8 cellular contexts compared by ENCODE assay signal in genomic region chr1:958823-959729, GRCh38. TPM values are rescaled to one million over a fixed set of nuclear protein-coding genes. Genes with fewer than 3 reads are reported as not detected.
A peak's percentile ranks its signal among the peaks of the same experiment; 100 is the strongest.
DNase-seq lines count a peak whose midpoint lies in the region; ATAC-seq, FAIRE-seq and TF ChIP-seq lines count a peak whose summit lies in the region.

TSS of gene NOC2L (minus strand) at chr1:959256. CDS start at chr1:959240, 16 bp downstream.

- in situ Hi-C loops in SK-MEL-5 (cut with HindIII; ENCODE audit: low pct_unique_long_range_greater_than_20kb, low sequenced_read_pairs) = no loop called here

- no peaks in the 10 kb centered on the region for H3K27me3 ChIP-seq in DND-41 (ENCODE audit: insufficient read depth, low read length, poor library complexity)

- TF ChIP-seq CTCF in DND-41 (IDR thresholded peaks at IDR 0.05; ENCODE audit: borderline replicate concordance, extremely low read depth, low read length, poor library complexity, severe bottlenecking) = no peak

- FAIRE-seq in frontal cortex (lab: Jason Lieb, UNC) = no peak

- peaks cover 43% of the 10 kb centered on the region for H4K20me1 ChIP-seq in DND-41 (ENCODE audit: insufficient read depth, low read length)

- no peaks in the 10 kb centered on the region for H3K9me3 ChIP-seq in DND-41 (ENCODE audit: insufficient read depth, low read length, severe bottlenecking)

- ATAC-seq in DND-41 (ENCODE audit: insufficient read depth, low read depth) (peak; percentile 85), GM21825 (IDR thresholded peaks at IDR 0.05; ENCODE audit: unreplicated experiment) (peak; percentile 60)

- H3K79me2 ChIP-seq in DND-41 (ENCODE audit: insufficient read depth, low read length) = peaks cover 35% of the 10 kb centered on the region

- H3K4me2 ChIP-seq in DND-41 (ENCODE audit: insufficient read depth, low read length) = peak within 1 kb of the TSS; percentile 88

- peaks cover 54% of the 10 kb centered on the region for H3K36me3 ChIP-seq in DND-41 (ENCODE audit: insufficient read depth, low read length)

- H3K4me3 ChIP-seq in DND-41 (ENCODE audit: low read depth in 1 of 2, low read length in 2 of 2) = peak within 1 kb of the TSS; percentile 72 to 88

- peak within 1 kb of the TSS; percentile 68 for H3K9ac ChIP-seq in DND-41 (ENCODE audit: low read depth, low read length)

- peak within 1 kb of the TSS; percentile 74 for H3K27ac ChIP-seq in DND-41 (ENCODE audit: low read length)

- H3K4me1 ChIP-seq in DND-41 (ENCODE audit: insufficient read depth, low read length) = peaks cover 41% of the 10 kb centered on the region

- peak; percentile 96 for DNase-seq in DND-41
- DNase-seq in LoVo (ENCODE audit: low spot score) = peak; percentile 92
- DNase-seq in SK-MEL-5 (ENCODE audit: low read depth, low spot score) = peak; percentile 85
- DNase-seq in activated naive CD4-positive, alpha-beta T cell (lab: John Stamatoyannopoulos, UW) = peak; percentile 96 to 97 (median 96)
- peak; percentile 99 for DNase-seq in frontal cortex (ENCODE audit: low spot score in 2 of 2)
- DNase-seq in nucleus accumbens (lab: John Stamatoyannopoulos, UW) = peak; percentile 28 to 95 (median 88)
- peak; percentile 86 for DNase-seq in superior temporal gyrus (ENCODE audit: extremely low spot score)

- H2AFZ ChIP-seq in DND-41 (ENCODE audit: low read depth, low read length) = peak within 1 kb of the TSS; percentile 79

RNA-seq across cellular contexts. Expression of gene NOC2L, which starts in this region (rescaled TPM):
- 117 and 123 TPM in 2 replicates for total RNA-seq in SK-MEL-5 (2014; rRNA removed; shearing (Covaris generic))
- 121 and 129 TPM in 2 replicates for polyA plus RNA-seq in SK-MEL-5 (2015; cell fraction: cytosol; rRNA removed)
- polyA plus RNA-seq in SK-MEL-5 (2015; cell fraction: nucleus; rRNA removed) = 131 and 142 TPM in 2 replicates
- total RNA-seq in frontal cortex = 67.3 TPM

Comparison
In these comparisons a context has a peak if more than half of its experiments do, and no peak if none do; other contexts are left out.
1. Peak in every context shown above with its lines: DNase-seq, ATAC-seq, H3K4me3 ChIP-seq and H3K27ac ChIP-seq.